ENCODE assay signal across 8 cellular contexts in genomic region chr10:124719213-124719851, GRCh38. TPM values are rescaled to one million over a fixed set of nuclear protein-coding genes. Genes with fewer than 3 reads are reported as not detected.
DNase-seq lines count a peak whose midpoint lies in the region; ATAC-seq and TF ChIP-seq lines count a peak whose summit lies in the region.

No MANE protein-coding gene starts in this region.

- ATAC-seq in HG02938 (IDR thresholded peaks at IDR 0.05; ENCODE audit: unreplicated experiment) = peak; percentile 39

- no peaks in the 10 kb centered on the region for H3K9me3 ChIP-seq in OCI-LY7 (ENCODE audit: low read length)

- H3K36me3 ChIP-seq in OCI-LY7 (ENCODE audit: insufficient read depth, low read length) = peaks cover 72% of the 10 kb centered on the region
- no peaks in the 10 kb centered on the region for H3K36me3 ChIP-seq in rectal smooth muscle tissue (ENCODE audit: control insufficient read depth, insufficient read depth, low read length)

- peak overlapping the region; percentile 75 for H3K4me2 ChIP-seq in OCI-LY7 (ENCODE audit: low read length)

- H3K4me1 Mint-ChIP-seq in activated naive CD4-positive, alpha-beta T cell treated with anti-CD3 and anti-CD28 coated beads for 36 hours (ENCODE audit: low read depth) = peaks cover 89% of the 10 kb centered on the region
- peaks cover 43% of the 10 kb centered on the region for H3K4me1 Mint-ChIP-seq in glutamatergic neuron (ENCODE audit: low read depth, unreplicated experiment)

- TF ChIP-seq CTCF in OCI-LY7 (conservative IDR thresholded peaks at IDR 0.05; ENCODE audit: low read length) (peak; percentile 79), glutamatergic neuron (IDR thresholded peaks at IDR 0.05; ENCODE audit: partially characterized antibody, unreplicated experiment) (peak; percentile 13)

- no peaks in the 10 kb centered on the region for H3K36me3 Mint-ChIP-seq in activated naive CD4-positive, alpha-beta T cell treated with anti-CD3 and anti-CD28 coated beads for 36 hours (ENCODE audit: low read depth)
- no peaks in the 10 kb centered on the region for H3K36me3 Mint-ChIP-seq in glutamatergic neuron (ENCODE audit: unreplicated experiment)

- peak overlapping the region; percentile 84 for H3K27ac Mint-ChIP-seq in activated naive CD4-positive, alpha-beta T cell treated with anti-CD3 and anti-CD28 coated beads for 36 hours
- H3K27ac Mint-ChIP-seq in glutamatergic neuron (ENCODE audit: unreplicated experiment) = no peak overlapping the region

- H3K27ac ChIP-seq in OCI-LY7 (ENCODE audit: low read depth, low read length, poor library complexity, severe bottlenecking) = peak overlapping the region; percentile 66
- H3K27ac ChIP-seq in rectal smooth muscle tissue (ENCODE audit: low read depth, low read length) = no peak overlapping the region

- H2AFZ ChIP-seq in OCI-LY7 (ENCODE audit: low read length) = no peak overlapping the region

- H3K9me2 ChIP-seq in OCI-LY7 (ENCODE audit: insufficient read depth, low read length) = no peaks in the 10 kb centered on the region

- POLR2A ChIA-PET in OCI-LY7 (lab: Charles Lee) = interaction anchor here (0.6 to 4.9 kb wide), 13 partner anchors 10 to 255 kb away, joined by 3 to 50 read pairs (median 4); no protein-coding TSS in a partner anchor

- intact Hi-C loops in OCI-LY7 (cut with micrococcal nuclease; ENCODE audit: unreplicated experiment) = loop anchor here (1.0 kb wide), 2 partner anchors 15 to 22 kb away; no protein-coding TSS in a partner anchor
- intact Hi-C loops in activated naive CD4-positive, alpha-beta T cell treated with anti-CD3 and anti-CD28 coated beads for 36 hours (cut with micrococcal nuclease) = loop anchor here (1.0 to 2.0 kb wide), 4 partner anchors 23 to 493 kb away; partner anchors contain the start of gene EEF1AKMT2

- H4K20me1 ChIP-seq in OCI-LY7 (ENCODE audit: insufficient read depth, low read length) = peaks cover 23% of the 10 kb centered on the region

- CTCF ChIA-PET in OCI-LY7 (lab: Charles Lee; ENCODE audit: unreplicated experiment) = interaction anchor here (0.6 to 1.8 kb wide), 7 partner anchors 10 to 184 kb away, joined by 4 to 11 read pairs (median 6); no protein-coding TSS in a partner anchor
- CTCF ChIA-PET in activated naive CD4-positive, alpha-beta T cell treated with anti-CD3 and anti-CD28 coated beads for 36 hours (lab: Charles Lee) = interaction anchor here (0.6 to 12.6 kb wide), 22 partner anchors 10 to 316 kb away, joined by 3 to 138 read pairs (median 8); partner anchors contain the start of gene FAM53B

- no peaks in the 10 kb centered on the region for H3K27me3 Mint-ChIP-seq in activated naive CD4-positive, alpha-beta T cell treated with anti-CD3 and anti-CD28 coated beads for 36 hours (ENCODE audit: low read depth)
- H3K27me3 Mint-ChIP-seq in glutamatergic neuron (ENCODE audit: unreplicated experiment) = peaks cover 9% of the 10 kb centered on the region

- BruUV-seq in OCI-LY7 (replicated peaks; lab: Mats Ljungman, UMichigan) = no TSS peak

- DNase-seq in stimulated activated CD4-positive, alpha-beta T cell treated with anti-CD3 and anti-CD28 coated beads, Interleukin-15, amount 100 ng/mL, for 24 hours = peak; percentile 76
- no peak for DNase-seq in stimulated activated CD4-positive, alpha-beta T cell treated with anti-CD3 and anti-CD28 coated beads, Interleukin-12 subunit alpha, Interleukin-12 subunit beta, amount 100 ng/mL, for 4 hours
- DNase-seq in OCI-LY7 (ENCODE audit: low spot score) = peak; percentile 81
- DNase-seq in activated naive CD4-positive, alpha-beta T cell treated with anti-CD3 and anti-CD28 coated beads for 36 hours = peak; percentile 82
- no peak for DNase-seq in glutamatergic neuron
- no peak for DNase-seq in NCI-H2196 (lab: John Stamatoyannopoulos, UW; ENCODE audit: unreplicated experiment)

- H3K4me1 ChIP-seq in OCI-LY7 (ENCODE audit: insufficient read depth, low read length, poor library complexity, severe bottlenecking) (peaks cover 68% of the 10 kb centered on the region), rectal smooth muscle tissue (ENCODE audit: control insufficient read depth, insufficient read depth, low read length) (peaks cover 18% of the 10 kb centered on the region)

- H3K79me2 ChIP-seq in OCI-LY7 (ENCODE audit: insufficient read depth, low read depth, low read length) = peaks cover 94% of the 10 kb centered on the region

- H3K9ac ChIP-seq in rectal smooth muscle tissue (ENCODE audit: low read length) = no peak overlapping the region

- no peaks in the 10 kb centered on the region for H3K27me3 ChIP-seq in rectal smooth muscle tissue (ENCODE audit: control insufficient read depth, insufficient read depth, low read length)

- H3K9me3 Mint-ChIP-seq in activated naive CD4-positive, alpha-beta T cell treated with anti-CD3 and anti-CD28 coated beads for 36 hours = no peaks in the 10 kb centered on the region
- H3K9me3 Mint-ChIP-seq in glutamatergic neuron (ENCODE audit: unreplicated experiment) = peaks cover 2% of the 10 kb centered on the region

- peak overlapping the region; percentile 64 for H3K4me3 Mint-ChIP-seq in activated naive CD4-positive, alpha-beta T cell treated with anti-CD3 and anti-CD28 coated beads for 36 hours
- H3K4me3 Mint-ChIP-seq in glutamatergic neuron (ENCODE audit: unreplicated experiment) = no peak overlapping the region

- H3K4me3 ChIP-seq in OCI-LY7 (ENCODE audit: low read depth, low read length, poor library complexity, severe bottlenecking) = peak overlapping the region; percentile 33
- H3K4me3 ChIP-seq in rectal smooth muscle tissue (ENCODE audit: low read length) = peak overlapping the region; percentile 14

RNA-seq across cellular contexts. Expression of gene FAM53B, which starts 24.8 kb away (rescaled TPM):
- total RNA-seq in OCI-LY7 (2014; rRNA removed; shearing (Covaris generic)) = 37.6 and 56.6 TPM in 2 replicates
- total RNA-seq in OCI-LY7 (2022) (50.5 and 58.5 TPM in 2 replicates), glutamatergic neuron (ENCODE audit: unreplicated experiment) (30.5 TPM)
- total RNA-seq in activated naive CD4-positive, alpha-beta T cell treated with anti-CD3 and anti-CD28 coated beads for 36 hours = 10 to 100 TPM; 11.8 to 11.9 TPM

Comparison
In these comparisons a context has a peak if more than half of its experiments do, and no peak if none do; other contexts are left out.
1. DNase-seq: peak in stimulated activated CD4-positive, alpha-beta T cell treated with anti-CD3 and anti-CD28 coated beads, Interleukin-15, amount 100 ng/mL, for 24 hours (single experiment), OCI-LY7 (single experiment) and activated naive CD4-positive, alpha-beta T cell treated with anti-CD3 and anti-CD28 coated beads for 36 hours (single experiment); none in stimulated activated CD4-positive, alpha-beta T cell treated with anti-CD3 and anti-CD28 coated beads, Interleukin-12 subunit alpha, Interleukin-12 subunit beta, amount 100 ng/mL, for 4 hours (single experiment), glutamatergic neuron (single experiment) and NCI-H2196 (single experiment).